ENCODE assay signal across 20 cellular contexts in the genomic region with DNA sequence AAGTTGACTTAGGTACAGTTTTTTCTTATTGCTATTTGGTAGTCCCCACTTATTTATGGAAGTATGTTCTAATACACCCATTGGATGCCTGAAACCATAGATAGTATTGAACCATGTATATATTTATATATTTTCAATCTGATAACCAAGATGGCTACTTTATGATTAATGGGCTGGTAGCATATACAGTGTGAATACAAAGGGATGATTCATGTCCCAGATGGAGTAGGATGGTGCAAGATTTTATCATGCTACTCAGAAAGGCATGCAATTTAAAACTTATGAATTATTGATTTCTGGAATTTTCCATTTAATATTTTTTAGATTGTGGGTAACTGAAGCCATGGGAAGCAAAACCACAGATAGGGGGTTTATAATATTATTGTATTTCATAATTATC.
"Had no signal": no experiment of that assay in that cellular context is flagged by ENCODE, and none has a peak within 500 bp of the region (broad histone marks: within the 10 kb centered on the region; RNA-seq: fewer than 3 reads in every experiment).

No MANE protein-coding gene starts in this region.

- H3K4me2 ChIP-seq: hepatocyte had no signal

- DNase-seq: activated CD8-positive, alpha-beta memory T cell treated with anti-CD3 and anti-CD28 coated beads for 24 hours; activated CD8-positive, alpha-beta memory T cell treated with anti-CD3 and anti-CD28 coated beads, Interleukin-2, amount 50 U/mL, for 48 hours; activated effector memory CD4-positive, alpha-beta T cell treated with anti-CD3 and anti-CD28 coated beads, Interleukin-2, amount 50 U/mL, for 16 hours; activated T-cell treated with anti-CD3 and anti-CD28 coated beads, Interleukin-2, amount 50 U/mL, for 72 hours; dermis blood vessel endothelial cell; effector memory CD8-positive, alpha-beta T cell; left cardiac atrium; mesendoderm; naive thymus-derived CD4-positive, alpha-beta T cell; right cardiac atrium; small intestine; stimulated activated CD4-positive, alpha-beta T cell treated with anti-CD3 and anti-CD28 coated beads, Interleukin-15, amount 100 ng/mL, for 24 hours; stimulated activated CD4-positive, alpha-beta T cell treated with anti-CD3 and anti-CD28 coated beads, Interleukin-2, amount 100 ng/mL, for 48 hours; stimulated activated naive CD8-positive, alpha-beta T cell treated with anti-CD3 and anti-CD28 coated beads, Interleukin-15, amount 100 ng/mL, for 72 hours; trophoblast cell had no signal

- H2AFZ ChIP-seq: hepatocyte had no signal

- H3K4me1 ChIP-seq: prostate gland had no signal

- H3K9me3 ChIP-seq: prostate gland, vagina had no signal

- ATAC-seq: activated CD4-positive, CD25-positive, alpha-beta regulatory T cell treated with anti-CD3 and anti-CD28 coated beads, Interleukin-2, amount 50 U/mL, for 24 hours; activated T-cell treated with anti-CD3 and anti-CD28 coated beads, Interleukin-2, amount 50 U/mL, for 72 hours; effector memory CD8-positive, alpha-beta T cell; left cardiac atrium; naive thymus-derived CD4-positive, alpha-beta T cell; right cardiac atrium; stimulated activated naive CD8-positive, alpha-beta T cell treated with anti-CD3 and anti-CD28 coated beads, Interleukin-15, amount 100 ng/mL, for 72 hours had no signal

- H3K27me3 ChIP-seq: hepatocyte, vagina had no signal

- H3K79me2 ChIP-seq: hepatocyte had no signal

- H3K4me3 ChIP-seq: hepatocyte, prostate gland, vagina had no signal

- H3K27ac ChIP-seq: epithelial cell of prostate, hepatocyte, prostate gland, vagina had no signal
